Comparison of ENCODE assay signal across 25 cellular contexts in genomic region chr6:169490830-169491229, GRCh38.
DNase-seq lines count a peak whose midpoint lies in the region; TF ChIP-seq lines count a peak whose summit lies in the region.
"Had no signal": no experiment of that assay in that cellular context is flagged by ENCODE, and none has a peak within 500 bp of the region (broad histone marks: within the 10 kb centered on the region; RNA-seq: fewer than 3 reads in every experiment).

No MANE protein-coding gene starts in this region.

- no peaks in the 10 kb centered on the region for H3K79me2 ChIP-seq in smooth muscle cell (ENCODE audit: low read depth)
- H3K79me2 ChIP-seq: hepatocyte had no signal

- H3K36me3 Mint-ChIP-seq in activated CD4-positive, alpha-beta memory T cell treated with anti-CD3 and anti-CD28 coated beads, Interleukin-2, amount 10 ng/mL, durations not matched to agents 7 days and 5 days (ENCODE audit: low read depth): no peaks in the 10 kb centered on the region
- H3K36me3 Mint-ChIP-seq: activated CD8-positive, alpha-beta memory T cell treated with anti-CD3 and anti-CD28 coated beads, Interleukin-2, amount 10 ng/mL, durations not matched to agents 7 days and 5 days; CD14-positive monocyte had no signal

- CTCF ChIA-PET in activated CD4-positive, alpha-beta memory T cell treated with anti-CD3 and anti-CD28 coated beads, Interleukin-2, amount 10 ng/mL, durations not matched to agents 7 days and 5 days (lab: Charles Lee): no interaction called here

- no peak for TF ChIP-seq CTCF in fibroblast of pulmonary artery (IDR thresholded peaks at IDR 0.05; ENCODE audit: low read length, missing control alignments)
- TF ChIP-seq CTCF in smooth muscle cell (IDR thresholded peaks at IDR 0.05; ENCODE audit: borderline replicate concordance, insufficient read depth, poor library complexity, severe bottlenecking): no peak
- no peak for TF ChIP-seq CTCF in spleen (IDR thresholded peaks at IDR 0.05 in 8 of 11, conservative IDR thresholded peaks at IDR 0.05 in 3 of 11)

- H3K4me3 ChIP-seq in adipocyte (ENCODE audit: low read length): no peak overlapping the region
- no peak overlapping the region for H3K4me3 ChIP-seq in fibroblast of pulmonary artery (replicated peaks; ENCODE audit: low read depth, low read length)
- no peak overlapping the region for H3K4me3 ChIP-seq in smooth muscle cell
- H3K4me3 ChIP-seq in spleen: no peak overlapping the region
- H3K4me3 ChIP-seq: HAP-1, hepatocyte, pancreas had no signal

- H3K4me2 ChIP-seq in smooth muscle cell: peak overlapping the region; percentile 40
- H3K4me2 ChIP-seq: hepatocyte had no signal

- H3K9ac ChIP-seq in adipocyte (ENCODE audit: low read length) (peak overlapping the region; percentile 28), smooth muscle cell (ENCODE audit: low read depth) (no peak overlapping the region)

- peak overlapping the region; percentile 66 for H3K27ac ChIP-seq in smooth muscle cell (ENCODE audit: low read depth)
- no peak overlapping the region for H3K27ac ChIP-seq in spleen
- H3K27ac ChIP-seq: hepatocyte, HL-60, pancreas, WERI-Rb-1 had no signal

- peaks cover 2% of the 10 kb centered on the region for H3K27me3 Mint-ChIP-seq in activated CD4-positive, alpha-beta memory T cell treated with anti-CD3 and anti-CD28 coated beads, Interleukin-2, amount 10 ng/mL, durations not matched to agents 7 days and 5 days
- H3K27me3 Mint-ChIP-seq: dendritic cell treated with granulocyte-macrophage colony-stimulating factor and Interleukin-4, amounts not matched to agents 40 ng/mL and 50 ng/mL, for 4 days had no signal

- H3K27ac Mint-ChIP-seq in activated CD4-positive, alpha-beta memory T cell treated with anti-CD3 and anti-CD28 coated beads, Interleukin-2, amount 10 ng/mL, durations not matched to agents 7 days and 5 days: no peak overlapping the region
- H3K27ac Mint-ChIP-seq: activated CD4-positive, alpha-beta T cell treated with anti-CD3 and anti-CD28 coated beads, Interleukin-2, amount 10 ng/mL, durations not matched to agents 24 days and 14 days; activated CD8-positive, alpha-beta memory T cell treated with anti-CD3 and anti-CD28 coated beads, Interleukin-2, amount 10 ng/mL, durations not matched to agents 7 days and 5 days; activated naive CD4-positive, alpha-beta T cell treated with anti-CD3 and anti-CD28 coated beads for 36 hours; activated T-cell treated with anti-CD3 and anti-CD28 coated beads, Interleukin-2, amount 50 U/mL, for 72 hours; CD14-positive monocyte; dendritic cell treated with granulocyte-macrophage colony-stimulating factor and Interleukin-4, amounts not matched to agents 40 ng/mL and 50 ng/mL, for 4 days; mesothelial cell of epicardium; nephron progenitor cell had no signal

- H3K36me3 ChIP-seq in adipocyte (ENCODE audit: control insufficient read depth, insufficient read depth, low read length, severe bottlenecking) (no peaks in the 10 kb centered on the region), smooth muscle cell (ENCODE audit: low read depth) (no peaks in the 10 kb centered on the region), spleen (no peaks in the 10 kb centered on the region)
- H3K36me3 ChIP-seq: HAP-1, pancreas, WERI-Rb-1 had no signal

- peak overlapping the region; percentile 38 for H2AFZ ChIP-seq in smooth muscle cell (ENCODE audit: low read depth)
- H2AFZ ChIP-seq: hepatocyte had no signal

- H3K4me1 Mint-ChIP-seq in activated CD4-positive, alpha-beta memory T cell treated with anti-CD3 and anti-CD28 coated beads, Interleukin-2, amount 10 ng/mL, durations not matched to agents 7 days and 5 days: no peaks in the 10 kb centered on the region
- H3K4me1 Mint-ChIP-seq: activated CD4-positive, alpha-beta T cell treated with anti-CD3 and anti-CD28 coated beads, Interleukin-2, amount 10 ng/mL, durations not matched to agents 24 days and 14 days; activated CD8-positive, alpha-beta memory T cell treated with anti-CD3 and anti-CD28 coated beads, Interleukin-2, amount 10 ng/mL, durations not matched to agents 7 days and 5 days; CD14-positive monocyte had no signal

- H3K4me3 Mint-ChIP-seq in activated CD4-positive, alpha-beta memory T cell treated with anti-CD3 and anti-CD28 coated beads, Interleukin-2, amount 10 ng/mL, durations not matched to agents 7 days and 5 days: no peak overlapping the region
- H3K4me3 Mint-ChIP-seq: activated CD4-positive, alpha-beta T cell treated with anti-CD3 and anti-CD28 coated beads, Interleukin-2, amount 10 ng/mL, durations not matched to agents 24 days and 14 days; activated CD8-positive, alpha-beta memory T cell treated with anti-CD3 and anti-CD28 coated beads, Interleukin-2, amount 10 ng/mL, durations not matched to agents 7 days and 5 days; activated naive CD4-positive, alpha-beta T cell treated with anti-CD3 and anti-CD28 coated beads for 36 hours; activated T-cell treated with anti-CD3 and anti-CD28 coated beads, Interleukin-2, amount 50 U/mL, for 72 hours; CD14-positive monocyte; dendritic cell treated with granulocyte-macrophage colony-stimulating factor and Interleukin-4, amounts not matched to agents 40 ng/mL and 50 ng/mL, for 4 days; mesothelial cell of epicardium; nephron progenitor cell had no signal

- H3K9me3 ChIP-seq in adipocyte (ENCODE audit: control insufficient read depth, low read length) (no peaks in the 10 kb centered on the region), smooth muscle cell (replicated peaks; ENCODE audit: low read depth) (peaks cover under 1% of the 10 kb centered on the region), spleen (peaks cover 0 to 2% (median 0%) of the 10 kb centered on the region in 8 donors)
- H3K9me3 ChIP-seq: HAP-1, pancreas had no signal

- WGBS in smooth muscle cell (ENCODE audit: low lambda C conversion rate): 41% methylated on average over 5 of the region's 5 CpGs
- WGBS in spleen, 5 donors: 67 to 82% (median 76%) methylated on average over 5 of the region's 5 CpGs

- peaks cover 5% of the 10 kb centered on the region for H3F3A ChIP-seq in smooth muscle cell (ENCODE audit: low read depth)

- DNase-seq in AG20443 (ENCODE audit: low spot score): peak; percentile 24
- peak; percentile 2 for DNase-seq in adipocyte (ENCODE audit: low read depth)
- peak; percentile 49 for DNase-seq in fibroblast of pulmonary artery (ENCODE audit: low read depth)
- DNase-seq in smooth muscle cell (lab: John Stamatoyannopoulos, UW; ENCODE audit: unreplicated experiment): no peak
- DNase-seq in spleen: no peak
- DNase-seq in activated CD4-positive, alpha-beta memory T cell treated with anti-CD3 and anti-CD28 coated beads, Interleukin-2, amount 10 ng/mL, durations not matched to agents 7 days and 5 days: no peak
- DNase-seq in NAMALWA (ENCODE audit: low spot score): no peak
- no peak for DNase-seq in HuH-7.5 (ENCODE audit: low spot score)
- DNase-seq: activated CD4-positive, alpha-beta T cell treated with anti-CD3 and anti-CD28 coated beads, Interleukin-2, amount 10 ng/mL, durations not matched to agents 24 days and 14 days; activated CD8-positive, alpha-beta memory T cell treated with anti-CD3 and anti-CD28 coated beads, Interleukin-2, amount 10 ng/mL, durations not matched to agents 7 days and 5 days; activated naive CD4-positive, alpha-beta T cell treated with anti-CD3 and anti-CD28 coated beads for 36 hours; activated T-cell treated with anti-CD3 and anti-CD28 coated beads, Interleukin-2, amount 50 U/mL, for 72 hours; Calu3; DND-41; NCI-H1930; NCI-H748 treated with DMSO at 0.1 percent for 48 hours; nephron progenitor cell; pancreas; WERI-Rb-1 had no signal

- TF ChIP-seq POLR2A in spleen (IDR thresholded peaks at IDR 0.05): no peak

- no peaks in the 10 kb centered on the region for H3K9me3 Mint-ChIP-seq in activated CD4-positive, alpha-beta memory T cell treated with anti-CD3 and anti-CD28 coated beads, Interleukin-2, amount 10 ng/mL, durations not matched to agents 7 days and 5 days
- H3K9me3 Mint-ChIP-seq: activated CD4-positive, alpha-beta T cell treated with anti-CD3 and anti-CD28 coated beads, Interleukin-2, amount 10 ng/mL, durations not matched to agents 24 days and 14 days; activated naive CD4-positive, alpha-beta T cell treated with anti-CD3 and anti-CD28 coated beads for 36 hours; activated T-cell treated with anti-CD3 and anti-CD28 coated beads, Interleukin-2, amount 50 U/mL, for 72 hours had no signal

- H4K20me1 ChIP-seq in smooth muscle cell (ENCODE audit: low read depth): no peaks in the 10 kb centered on the region

- H3K4me1 ChIP-seq in adipocyte (ENCODE audit: control insufficient read depth, insufficient read depth, low read length) (peaks cover 31% of the 10 kb centered on the region), smooth muscle cell (ENCODE audit: low read depth) (no peaks in the 10 kb centered on the region), spleen (peaks cover 0 to 4% (median 0%) of the 10 kb centered on the region in 6 donors)
- H3K4me1 ChIP-seq: HAP-1, pancreas had no signal

- no peaks in the 10 kb centered on the region for H3K27me3 ChIP-seq in adipocyte (replicated peaks; ENCODE audit: control insufficient read depth, insufficient read depth, low read length)
- no peaks in the 10 kb centered on the region for H3K27me3 ChIP-seq in smooth muscle cell (ENCODE audit: low read depth)
- no peaks in the 10 kb centered on the region for H3K27me3 ChIP-seq in spleen (replicated peaks in 1 of 7)
- H3K27me3 ChIP-seq: hepatocyte, pancreas had no signal

- intact Hi-C loops in spleen (cut with DNase I; ENCODE audit: low total_unique reads): no loop called here

- POLR2A ChIA-PET in activated CD4-positive, alpha-beta memory T cell treated with anti-CD3 and anti-CD28 coated beads, Interleukin-2, amount 10 ng/mL, durations not matched to agents 7 days and 5 days (lab: Charles Lee): no interaction called here

Comparison
In these comparisons a context has a peak if more than half of its experiments do, and no peak if none do; other contexts are left out.
1. DNase-seq: peak in AG20443 (single experiment), adipocyte (single experiment) and fibroblast of pulmonary artery (single experiment); none in smooth muscle cell (single experiment), spleen (single experiment), activated CD4-positive, alpha-beta memory T cell treated with anti-CD3 and anti-CD28 coated beads, Interleukin-2, amount 10 ng/mL, durations not matched to agents 7 days and 5 days (single experiment), NAMALWA (single experiment) and HuH-7.5 (single experiment).